In the genomic region with DNA sequence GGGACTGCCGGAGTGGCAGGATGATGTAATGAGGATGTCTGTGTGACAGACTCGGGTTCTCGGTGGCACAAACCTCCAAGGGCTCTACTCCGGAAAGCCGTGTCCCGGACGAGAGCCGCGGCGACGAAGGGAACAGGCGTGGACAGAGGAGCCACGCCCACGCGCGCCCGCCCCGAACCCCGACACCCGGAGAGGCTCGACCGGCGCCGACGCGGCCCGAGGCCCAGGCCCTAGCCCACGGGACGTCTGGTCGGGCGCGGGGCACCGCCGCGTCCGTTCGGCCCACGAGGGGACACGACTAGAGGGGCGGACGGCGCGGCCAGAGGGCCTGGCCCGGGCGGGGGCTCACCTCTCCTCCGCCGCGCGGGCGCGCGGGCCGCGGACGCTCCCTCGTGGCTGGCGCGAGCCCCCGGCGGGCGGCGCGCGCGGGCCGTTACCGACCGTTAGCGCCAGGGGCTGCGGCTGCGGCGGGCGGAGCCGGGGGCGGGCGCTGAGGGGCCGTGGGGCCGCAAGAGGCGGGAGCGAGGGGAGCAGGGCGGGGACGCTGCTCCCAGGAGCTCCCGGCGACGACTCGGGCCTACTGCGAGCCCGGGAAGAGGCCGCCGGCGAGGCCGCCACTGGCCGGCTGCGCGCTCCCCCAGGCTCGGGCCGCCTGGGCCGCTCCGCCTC, we compare ENCODE assay signal across 1 cellular context.
TF ChIP-seq lines count a peak whose summit lies in the region.

No MANE protein-coding gene starts in this region.

TF ChIP-seq in K562, 482 proteins besides CTCF, POLR2A, EP300 and RAD21 (continued from another document and continues in another):
- TF ChIP-seq, protein P1, sequence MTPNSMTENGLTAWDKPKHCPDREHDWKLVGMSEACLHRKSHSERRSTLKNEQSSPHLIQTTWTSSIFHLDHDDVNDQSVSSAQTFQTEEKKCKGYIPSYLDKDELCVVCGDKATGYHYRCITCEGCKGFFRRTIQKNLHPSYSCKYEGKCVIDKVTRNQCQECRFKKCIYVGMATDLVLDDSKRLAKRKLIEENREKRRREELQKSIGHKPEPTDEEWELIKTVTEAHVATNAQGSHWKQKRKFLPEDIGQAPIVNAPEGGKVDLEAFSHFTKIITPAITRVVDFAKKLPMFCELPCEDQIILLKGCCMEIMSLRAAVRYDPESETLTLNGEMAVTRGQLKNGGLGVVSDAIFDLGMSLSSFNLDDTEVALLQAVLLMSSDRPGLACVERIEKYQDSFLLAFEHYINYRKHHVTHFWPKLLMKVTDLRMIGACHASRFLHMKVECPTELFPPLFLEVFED (CRISPR knock-in tag; conservative IDR thresholded peaks at IDR 0.05) = no peak
- TF ChIP-seq CBFA2T3 (IDR thresholded peaks at IDR 0.05) (no peak), RBM22 (IDR thresholded peaks at IDR 0.05; ENCODE audit: low read depth, low read length, poor library complexity, severe bottlenecking) (no peak), CXXC5 (CRISPR knock-in tag; IDR thresholded peaks at IDR 0.05) (peak; percentile 79), ZNF274 (IDR thresholded peaks at IDR 0.05; ENCODE audit: borderline replicate concordance, low read depth, low read length) (no peak), SLC30A9 (CRISPR knock-in tag; IDR thresholded peaks at IDR 0.05) (no peak), PHF8 (IDR thresholded peaks at IDR 0.05; ENCODE audit: borderline replicate concordance, low read length) (peak; percentile 91; the same call in 1 of the 2 replicates), POLR2H (tag; IDR thresholded peaks at IDR 0.05; ENCODE audit: low read depth) (no peak; the same call in 1 of the 2 replicates), ATF1 (CRISPR knock-in tag; IDR thresholded peaks at IDR 0.05) (no peak), ATF1 (tag; IDR thresholded peaks at IDR 0.05) (no peak), NCOA2 (IDR thresholded peaks at IDR 0.05; ENCODE audit: partially characterized antibody in 2 of 2) (no peak), RBBP5 (IDR thresholded peaks at IDR 0.05; ENCODE audit: borderline replicate concordance, insufficient read depth, low read length, poor library complexity, severe bottlenecking) (peak; percentile 69), RBM15 (IDR thresholded peaks at IDR 0.05; ENCODE audit: insufficient read depth, low read length) (no peak), GTF2E2 (tag; IDR thresholded peaks at IDR 0.05) (no peak), KLF6 (CRISPR knock-in tag; IDR thresholded peaks at IDR 0.05; ENCODE audit: borderline replicate concordance) (no peak), LARP7 (IDR thresholded peaks at IDR 0.05) (no peak), SUPT5H (IDR thresholded peaks at IDR 0.05) (0 out of 2 replicates have a peak, but pooled peaks have one; percentile 31), RBFOX2 (IDR thresholded peaks at IDR 0.05; ENCODE audit: low read depth, low read length) (peak; percentile 84), ZBED1 (IDR thresholded peaks at IDR 0.05) (no peak), PRPF4 (IDR thresholded peaks at IDR 0.05; ENCODE audit: insufficient read depth, low read depth, low read length, poor library complexity, severe bottlenecking) (peak; percentile 31), NFATC3 (IDR thresholded peaks at IDR 0.05) (no peak), BDP1 (IDR thresholded peaks at IDR 0.05; ENCODE audit: insufficient read depth, insufficient read length) (no peak), POLR2G (IDR thresholded peaks at IDR 0.05; ENCODE audit: low read depth, low read length) (peak; percentile 82), ZNF583 (CRISPR knock-in tag; IDR thresholded peaks at IDR 0.05) (no peak), U2AF2 (optimal IDR thresholded peaks at IDR 0.05; ENCODE audit: low read depth, low read length) (no peak), ZBTB1 (CRISPR knock-in tag; IDR thresholded peaks at IDR 0.05; ENCODE audit: borderline replicate concordance, low read depth) (no peak), ZNF239 (CRISPR knock-in tag; IDR thresholded peaks at IDR 0.05) (no peak), ZNF174 (CRISPR knock-in tag; IDR thresholded peaks at IDR 0.05) (no peak), DIDO1 (tag; IDR thresholded peaks at IDR 0.05; ENCODE audit: low read depth) (no peak), RUNX1 (IDR thresholded peaks at IDR 0.05; ENCODE audit: low read depth) (no peak), SP1 (CRISPR knock-in tag; IDR thresholded peaks at IDR 0.05) (no peak), TRIM24 (IDR thresholded peaks at IDR 0.05) (no peak), THRAP3 (IDR thresholded peaks at IDR 0.05; ENCODE audit: borderline replicate concordance) (no peak), ETV6 (IDR thresholded peaks at IDR 0.05; ENCODE audit: borderline replicate concordance in 1 of 2, low read depth in 2 of 2, low read length in 1 of 2) (no peak), ETV6 (CRISPR knock-in tag; IDR thresholded peaks at IDR 0.05; ENCODE audit: borderline replicate concordance) (no peak), POLR2AphosphoS5 (IDR thresholded peaks at IDR 0.05; ENCODE audit: control insufficient read depth, insufficient read depth, low read depth, low read length) (0 out of 2 replicates have a peak, but pooled peaks have one; percentile 6), E2F3 (CRISPR knock-in tag; IDR thresholded peaks at IDR 0.05) (0 out of 2 replicates have a peak, but pooled peaks have one; percentile 10), TSC22D4 (tag; IDR thresholded peaks at IDR 0.05) (no peak), NFYB (IDR thresholded peaks at IDR 0.05; ENCODE audit: extremely low read depth, insufficient read length) (no peak), SRSF1 (IDR thresholded peaks at IDR 0.05; ENCODE audit: low read depth, low read length) (no peak)
- TF ChIP-seq, protein P2, sequence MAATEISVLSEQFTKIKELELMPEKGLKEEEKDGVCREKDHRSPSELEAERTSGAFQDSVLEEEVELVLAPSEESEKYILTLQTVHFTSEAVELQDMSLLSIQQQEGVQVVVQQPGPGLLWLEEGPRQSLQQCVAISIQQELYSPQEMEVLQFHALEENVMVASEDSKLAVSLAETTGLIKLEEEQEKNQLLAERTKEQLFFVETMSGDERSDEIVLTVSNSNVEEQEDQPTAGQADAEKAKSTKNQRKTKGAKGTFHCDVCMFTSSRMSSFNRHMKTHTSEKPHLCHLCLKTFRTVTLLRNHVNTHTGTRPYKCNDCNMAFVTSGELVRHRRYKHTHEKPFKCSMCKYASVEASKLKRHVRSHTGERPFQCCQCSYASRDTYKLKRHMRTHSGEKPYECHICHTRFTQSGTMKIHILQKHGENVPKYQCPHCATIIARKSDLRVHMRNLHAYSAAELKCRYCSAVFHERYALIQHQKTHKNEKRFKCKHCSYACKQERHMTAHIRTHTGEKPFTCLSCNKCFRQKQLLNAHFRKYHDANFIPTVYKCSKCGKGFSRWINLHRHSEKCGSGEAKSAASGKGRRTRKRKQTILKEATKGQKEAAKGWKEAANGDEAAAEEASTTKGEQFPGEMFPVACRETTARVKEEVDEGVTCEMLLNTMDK (IDR thresholded peaks at IDR 0.05; ENCODE audit: borderline replicate concordance, insufficient read depth, low read depth, low read length, poor library complexity, severe bottlenecking) = no peak
- TF ChIP-seq, protein P3, sequence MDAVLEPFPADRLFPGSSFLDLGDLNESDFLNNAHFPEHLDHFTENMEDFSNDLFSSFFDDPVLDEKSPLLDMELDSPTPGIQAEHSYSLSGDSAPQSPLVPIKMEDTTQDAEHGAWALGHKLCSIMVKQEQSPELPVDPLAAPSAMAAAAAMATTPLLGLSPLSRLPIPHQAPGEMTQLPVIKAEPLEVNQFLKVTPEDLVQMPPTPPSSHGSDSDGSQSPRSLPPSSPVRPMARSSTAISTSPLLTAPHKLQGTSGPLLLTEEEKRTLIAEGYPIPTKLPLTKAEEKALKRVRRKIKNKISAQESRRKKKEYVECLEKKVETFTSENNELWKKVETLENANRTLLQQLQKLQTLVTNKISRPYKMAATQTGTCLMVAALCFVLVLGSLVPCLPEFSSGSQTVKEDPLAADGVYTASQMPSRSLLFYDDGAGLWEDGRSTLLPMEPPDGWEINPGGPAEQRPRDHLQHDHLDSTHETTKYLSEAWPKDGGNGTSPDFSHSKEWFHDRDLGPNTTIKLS (IDR thresholded peaks at IDR 0.05; ENCODE audit: borderline replicate concordance, low read depth) = peak; percentile 34; the same call in 1 of the 2 replicates
- TF ChIP-seq, protein P4, sequence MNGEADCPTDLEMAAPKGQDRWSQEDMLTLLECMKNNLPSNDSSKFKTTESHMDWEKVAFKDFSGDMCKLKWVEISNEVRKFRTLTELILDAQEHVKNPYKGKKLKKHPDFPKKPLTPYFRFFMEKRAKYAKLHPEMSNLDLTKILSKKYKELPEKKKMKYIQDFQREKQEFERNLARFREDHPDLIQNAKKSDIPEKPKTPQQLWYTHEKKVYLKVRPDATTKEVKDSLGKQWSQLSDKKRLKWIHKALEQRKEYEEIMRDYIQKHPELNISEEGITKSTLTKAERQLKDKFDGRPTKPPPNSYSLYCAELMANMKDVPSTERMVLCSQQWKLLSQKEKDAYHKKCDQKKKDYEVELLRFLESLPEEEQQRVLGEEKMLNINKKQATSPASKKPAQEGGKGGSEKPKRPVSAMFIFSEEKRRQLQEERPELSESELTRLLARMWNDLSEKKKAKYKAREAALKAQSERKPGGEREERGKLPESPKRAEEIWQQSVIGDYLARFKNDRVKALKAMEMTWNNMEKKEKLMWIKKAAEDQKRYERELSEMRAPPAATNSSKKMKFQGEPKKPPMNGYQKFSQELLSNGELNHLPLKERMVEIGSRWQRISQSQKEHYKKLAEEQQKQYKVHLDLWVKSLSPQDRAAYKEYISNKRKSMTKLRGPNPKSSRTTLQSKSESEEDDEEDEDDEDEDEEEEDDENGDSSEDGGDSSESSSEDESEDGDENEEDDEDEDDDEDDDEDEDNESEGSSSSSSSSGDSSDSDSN (IDR thresholded peaks at IDR 0.05; ENCODE audit: borderline replicate concordance in 1 of 2, low read depth in 2 of 2, low read length in 2 of 2) = peak; percentile 51 to 58; a peak in 1 of 4 replicates
- TF ChIP-seq, protein P5, sequence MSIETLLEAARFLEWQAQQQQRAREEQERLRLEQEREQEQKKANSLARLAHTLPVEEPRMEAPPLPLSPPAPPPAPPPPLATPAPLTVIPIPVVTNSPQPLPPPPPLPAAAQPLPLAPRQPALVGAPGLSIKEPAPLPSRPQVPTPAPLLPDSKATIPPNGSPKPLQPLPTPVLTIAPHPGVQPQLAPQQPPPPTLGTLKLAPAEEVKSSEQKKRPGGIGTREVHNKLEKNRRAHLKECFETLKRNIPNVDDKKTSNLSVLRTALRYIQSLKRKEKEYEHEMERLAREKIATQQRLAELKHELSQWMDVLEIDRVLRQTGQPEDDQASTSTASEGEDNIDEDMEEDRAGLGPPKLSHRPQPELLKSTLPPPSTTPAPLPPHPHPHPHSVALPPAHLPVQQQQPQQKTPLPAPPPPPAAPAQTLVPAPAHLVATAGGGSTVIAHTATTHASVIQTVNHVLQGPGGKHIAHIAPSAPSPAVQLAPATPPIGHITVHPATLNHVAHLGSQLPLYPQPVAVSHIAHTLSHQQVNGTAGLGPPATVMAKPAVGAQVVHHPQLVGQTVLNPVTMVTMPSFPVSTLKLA (conservative IDR thresholded peaks at IDR 0.05) = no peak
- TF ChIP-seq, protein P6, sequence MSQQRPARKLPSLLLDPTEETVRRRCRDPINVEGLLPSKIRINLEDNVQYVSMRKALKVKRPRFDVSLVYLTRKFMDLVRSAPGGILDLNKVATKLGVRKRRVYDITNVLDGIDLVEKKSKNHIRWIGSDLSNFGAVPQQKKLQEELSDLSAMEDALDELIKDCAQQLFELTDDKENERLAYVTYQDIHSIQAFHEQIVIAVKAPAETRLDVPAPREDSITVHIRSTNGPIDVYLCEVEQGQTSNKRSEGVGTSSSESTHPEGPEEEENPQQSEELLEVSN (IDR thresholded peaks at IDR 0.05; ENCODE audit: borderline replicate concordance in 1 of 2, extremely low read depth in 1 of 2, insufficient read depth in 1 of 2, insufficient read length in 1 of 2, low read depth in 1 of 2, low read length in 1 of 2, poor library complexity in 1 of 2, severe bottlenecking in 1 of 2) = peak; percentile 58 to 81
- TF ChIP-seq, protein P7, sequence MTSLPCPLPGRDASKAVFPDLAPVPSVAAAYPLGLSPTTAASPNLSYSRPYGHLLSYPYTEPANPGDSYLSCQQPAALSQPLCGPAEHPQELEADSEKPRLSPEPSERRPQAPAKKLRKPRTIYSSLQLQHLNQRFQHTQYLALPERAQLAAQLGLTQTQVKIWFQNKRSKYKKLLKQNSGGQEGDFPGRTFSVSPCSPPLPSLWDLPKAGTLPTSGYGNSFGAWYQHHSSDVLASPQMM (CRISPR knock-in tag; IDR thresholded peaks at IDR 0.05) = no peak
- TF ChIP-seq, protein P8, sequence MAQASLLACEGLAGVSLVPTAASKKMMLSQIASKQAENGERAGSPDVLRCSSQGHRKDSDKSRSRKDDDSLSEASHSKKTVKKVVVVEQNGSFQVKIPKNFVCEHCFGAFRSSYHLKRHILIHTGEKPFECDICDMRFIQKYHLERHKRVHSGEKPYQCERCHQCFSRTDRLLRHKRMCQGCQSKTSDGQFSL (CRISPR knock-in tag; IDR thresholded peaks at IDR 0.05) = no peak
- TF ChIP-seq, protein P8 (tag; IDR thresholded peaks at IDR 0.05) = no peak
- TF ChIP-seq, protein P9, sequence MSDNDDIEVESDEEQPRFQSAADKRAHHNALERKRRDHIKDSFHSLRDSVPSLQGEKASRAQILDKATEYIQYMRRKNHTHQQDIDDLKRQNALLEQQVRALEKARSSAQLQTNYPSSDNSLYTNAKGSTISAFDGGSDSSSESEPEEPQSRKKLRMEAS (CRISPR knock-in tag; IDR thresholded peaks at IDR 0.05) = no peak
- TF ChIP-seq, protein P10, sequence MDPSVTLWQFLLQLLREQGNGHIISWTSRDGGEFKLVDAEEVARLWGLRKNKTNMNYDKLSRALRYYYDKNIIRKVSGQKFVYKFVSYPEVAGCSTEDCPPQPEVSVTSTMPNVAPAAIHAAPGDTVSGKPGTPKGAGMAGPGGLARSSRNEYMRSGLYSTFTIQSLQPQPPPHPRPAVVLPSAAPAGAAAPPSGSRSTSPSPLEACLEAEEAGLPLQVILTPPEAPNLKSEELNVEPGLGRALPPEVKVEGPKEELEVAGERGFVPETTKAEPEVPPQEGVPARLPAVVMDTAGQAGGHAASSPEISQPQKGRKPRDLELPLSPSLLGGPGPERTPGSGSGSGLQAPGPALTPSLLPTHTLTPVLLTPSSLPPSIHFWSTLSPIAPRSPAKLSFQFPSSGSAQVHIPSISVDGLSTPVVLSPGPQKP (CRISPR knock-in tag; IDR thresholded peaks at IDR 0.05) = no peak
- TF ChIP-seq, protein P11, sequence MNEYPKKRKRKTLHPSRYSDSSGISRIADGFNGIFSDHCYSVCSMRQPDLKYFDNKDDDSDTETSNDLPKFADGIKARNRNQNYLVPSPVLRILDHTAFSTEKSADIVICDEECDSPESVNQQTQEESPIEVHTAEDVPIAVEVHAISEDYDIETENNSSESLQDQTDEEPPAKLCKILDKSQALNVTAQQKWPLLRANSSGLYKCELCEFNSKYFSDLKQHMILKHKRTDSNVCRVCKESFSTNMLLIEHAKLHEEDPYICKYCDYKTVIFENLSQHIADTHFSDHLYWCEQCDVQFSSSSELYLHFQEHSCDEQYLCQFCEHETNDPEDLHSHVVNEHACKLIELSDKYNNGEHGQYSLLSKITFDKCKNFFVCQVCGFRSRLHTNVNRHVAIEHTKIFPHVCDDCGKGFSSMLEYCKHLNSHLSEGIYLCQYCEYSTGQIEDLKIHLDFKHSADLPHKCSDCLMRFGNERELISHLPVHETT (CRISPR knock-in tag; conservative IDR thresholded peaks at IDR 0.05 in 1 of 2, IDR thresholded peaks at IDR 0.05 in 1 of 2) = peak in 1 of 2 experiments; percentile 93; a peak in 2 of 4 replicates
